Comparison of ENCODE assay signal across 14 cellular contexts in the genomic region with DNA sequence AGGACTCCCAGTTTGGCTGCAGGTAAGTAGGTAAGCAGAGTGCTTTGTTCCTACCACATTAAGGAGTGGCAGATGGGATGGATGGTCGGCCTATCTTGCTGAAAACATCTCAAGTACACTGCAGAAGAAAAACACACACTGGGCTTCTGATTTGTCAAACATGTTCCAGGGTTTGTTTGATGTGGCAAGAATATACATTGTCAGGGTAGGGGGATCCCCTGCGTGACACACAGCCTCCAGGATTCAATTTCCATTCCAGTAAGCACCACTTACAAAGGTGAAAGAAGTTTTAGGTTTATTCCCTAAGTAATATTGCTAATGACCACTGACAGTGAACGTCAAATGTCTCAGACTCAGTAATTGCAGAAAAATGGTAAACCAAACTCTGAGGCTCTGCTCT.
"Had no signal": no experiment of that assay in that cellular context is flagged by ENCODE, and none has a peak within 500 bp of the region (broad histone marks: within the 10 kb centered on the region; RNA-seq: fewer than 3 reads in every experiment).

No MANE protein-coding gene starts in this region.

- H3K27ac Mint-ChIP-seq: activated naive CD4-positive, alpha-beta T cell treated with anti-CD3 and anti-CD28 coated beads, Interleukin-2, amount 10 ng/mL, durations not matched to agents 7 days and 5 days; dendritic cell treated with granulocyte-macrophage colony-stimulating factor and Interleukin-4, amounts not matched to agents 40 ng/mL and 50 ng/mL, for 4 days; memory B cell; nephron had no signal

- DNase-seq: activated naive CD4-positive, alpha-beta T cell treated with anti-CD3 and anti-CD28 coated beads, Interleukin-2, amount 10 ng/mL, durations not matched to agents 7 days and 5 days; adrenal gland; brain microvascular endothelial cell; caudate nucleus; effector CD8-positive, alpha-beta T cell; foreskin keratinocyte; left colon; ovary; T-helper 9 cell; transverse colon; uterus had no signal

- ATAC-seq: foreskin keratinocyte, left colon had no signal

- H3K4me1 Mint-ChIP-seq: memory B cell had no signal

- H3K9me3 Mint-ChIP-seq: activated naive CD4-positive, alpha-beta T cell treated with anti-CD3 and anti-CD28 coated beads, Interleukin-2, amount 10 ng/mL, durations not matched to agents 7 days and 5 days; dendritic cell treated with granulocyte-macrophage colony-stimulating factor and Interleukin-4, amounts not matched to agents 40 ng/mL and 50 ng/mL, for 4 days; memory B cell; nephron had no signal

- H3K4me3 Mint-ChIP-seq: activated naive CD4-positive, alpha-beta T cell treated with anti-CD3 and anti-CD28 coated beads, Interleukin-2, amount 10 ng/mL, durations not matched to agents 7 days and 5 days; dendritic cell treated with granulocyte-macrophage colony-stimulating factor and Interleukin-4, amounts not matched to agents 40 ng/mL and 50 ng/mL, for 4 days; memory B cell; nephron had no signal

- H3K36me3 Mint-ChIP-seq: activated naive CD4-positive, alpha-beta T cell treated with anti-CD3 and anti-CD28 coated beads, Interleukin-2, amount 10 ng/mL, durations not matched to agents 7 days and 5 days; memory B cell had no signal
